In genomic region chr14:97057238-97057637, GRCh38 we compare ENCODE assay signal across 37 cellular contexts.
"Had no signal": no experiment of that assay in that cellular context is flagged by ENCODE, and none has a peak within 500 bp of the region (broad histone marks: within the 10 kb centered on the region; RNA-seq: fewer than 3 reads in every experiment).

No MANE protein-coding gene starts in this region.

- H3K9me3 Mint-ChIP-seq: activated CD4-positive, alpha-beta memory T cell treated with anti-CD3 and anti-CD28 coated beads for 36 hours; activated CD4-positive, alpha-beta T cell treated with anti-CD3 and anti-CD28 coated beads, Interleukin-2, amount 10 ng/mL, durations not matched to agents 24 days and 14 days; activated CD8-positive, alpha-beta T cell treated with anti-CD3 and anti-CD28 coated beads for 36 hours; activated naive CD4-positive, alpha-beta T cell treated with anti-CD3 and anti-CD28 coated beads for 36 hours; activated naive CD4-positive, alpha-beta T cell treated with anti-CD3 and anti-CD28 coated beads, Interleukin-2, amount 50 U/mL, for 72 hours; activated T-cell treated with anti-CD3 and anti-CD28 coated beads, Interleukin-2, amount 50 U/mL, for 4 hours; activated T-cell treated with anti-CD3 and anti-CD28 coated beads, Interleukin-2, amount 50 U/mL, for 72 hours; activated T-helper 1 cell treated with anti-CD3 and anti-CD28 coated beads, Interleukin-12 subunit alpha, Interleukin-12 subunit beta, Interleukin-2, Interleukin-4 antibody, amounts not matched to agents 30 ng/mL and 10 ng/mL and 1 ng/mL, durations not matched to agents 14 hours and 24 hours and 36 hours; activated T-helper 17 cell treated with anti-CD3 and anti-CD28 coated beads, Interleukin-2, amount 50 U/mL, for 72 hours; central memory CD8-positive, alpha-beta T cell; T-helper 1 cell treated with Interleukin-12 subunit alpha and Interleukin-12 subunit beta and Interleukin-4 antibody, amounts not matched to agents 30 μg/mL and 1 μg/mL, for 36 hours; T-helper 2 cell treated with Interferon-gamma antibody and Interleukin-4, amounts not matched to agents 5 μg/mL and 100 μg/mL, for 36 hours had no signal

- H3K27me3 ChIP-seq: adrenal gland, body of pancreas, cardiac muscle cell had no signal

- H3K27me3 Mint-ChIP-seq: activated B cell treated with CpG ODN at 0.5 μM for 24 hours; activated CD4-positive, alpha-beta memory T cell treated with anti-CD3 and anti-CD28 coated beads for 36 hours; activated CD4-positive, alpha-beta T cell treated with anti-CD3 and anti-CD28 coated beads, Interleukin-2, amount 10 ng/mL, durations not matched to agents 24 days and 14 days; activated CD8-positive, alpha-beta T cell treated with anti-CD3 and anti-CD28 coated beads for 36 hours; activated naive CD8-positive, alpha-beta T cell treated with anti-CD3 and anti-CD28 coated beads for 36 hours; activated T-helper 17 cell treated with anti-CD3 and anti-CD28 coated beads, Interleukin-2, amount 50 U/mL, for 72 hours had no signal

- H3K36me3 Mint-ChIP-seq: activated naive CD4-positive, alpha-beta T cell treated with anti-CD3 and anti-CD28 coated beads, Interleukin-2, amount 50 U/mL, for 72 hours; activated naive CD8-positive, alpha-beta T cell treated with anti-CD3 and anti-CD28 coated beads for 36 hours had no signal

- H3K27ac ChIP-seq: adrenal gland, body of pancreas, cardiac muscle cell, VCaP had no signal

- DNase-seq: activated B cell treated with CpG ODN at 0.5 μM for 24 hours; activated CD4-positive, alpha-beta memory T cell treated with anti-CD3 and anti-CD28 coated beads for 36 hours; activated CD4-positive, alpha-beta T cell treated with anti-CD3 and anti-CD28 coated beads for 4 hours; activated CD4-positive, alpha-beta T cell treated with anti-CD3 and anti-CD28 coated beads, Interleukin-2, amount 10 ng/mL, durations not matched to agents 24 days and 14 days; activated CD4-positive, alpha-beta T cell treated with anti-CD3 and anti-CD28 coated beads, Interleukin-2, amount 50 U/mL, for 1 hour; activated CD4-positive, alpha-beta T cell treated with anti-CD3 and anti-CD28 coated beads, Interleukin-2, amount 50 U/mL, for 4 hours; activated CD4-positive, CD25-positive, alpha-beta regulatory T cell treated with anti-CD3 and anti-CD28 coated beads, Interleukin-2, amount 50 U/mL, for 72 hours; activated CD8-positive, alpha-beta memory T cell treated with anti-CD3 and anti-CD28 coated beads, Interleukin-2, amount 50 U/mL, for 4 hours; activated CD8-positive, alpha-beta T cell treated with anti-CD3 and anti-CD28 coated beads for 36 hours; activated effector memory CD4-positive, alpha-beta T cell treated with anti-CD3 and anti-CD28 coated beads, Interleukin-2, amount 50 U/mL, for 16 hours; activated gamma-delta T cell treated with Interleukin-2 at 50 U/mL for 16 hours; activated naive CD4-positive, alpha-beta T cell; activated naive CD4-positive, alpha-beta T cell treated with anti-CD3 and anti-CD28 coated beads for 36 hours; activated naive CD4-positive, alpha-beta T cell treated with anti-CD3 and anti-CD28 coated beads, Interleukin-2, amount 50 U/mL, for 16 hours; activated naive CD8-positive, alpha-beta T cell treated with anti-CD3 and anti-CD28 coated beads for 36 hours; activated T-cell treated with anti-CD3 and anti-CD28 coated beads for 4 hours; activated T-cell treated with anti-CD3 and anti-CD28 coated beads, Interleukin-2, amount 50 U/mL, for 1 hour; activated T-cell treated with anti-CD3 and anti-CD28 coated beads, Interleukin-2, amount 50 U/mL, for 4 hours; activated T-cell treated with anti-CD3 and anti-CD28 coated beads, Interleukin-2, amount 50 U/mL, for 72 hours; adrenal gland; amniotic stem cell; aorta; body of pancreas; caudate nucleus; cerebellar nuclear complex; T-helper 2 cell; T-helper 9 cell had no signal

- H3K27ac Mint-ChIP-seq: activated B cell treated with CpG ODN at 0.5 μM for 24 hours; activated CD4-positive, alpha-beta memory T cell treated with anti-CD3 and anti-CD28 coated beads for 36 hours; activated CD4-positive, alpha-beta T cell treated with anti-CD3 and anti-CD28 coated beads, Interleukin-2, amount 10 ng/mL, durations not matched to agents 24 days and 14 days; activated CD8-positive, alpha-beta T cell treated with anti-CD3 and anti-CD28 coated beads for 36 hours; activated naive CD4-positive, alpha-beta T cell treated with anti-CD3 and anti-CD28 coated beads for 36 hours; activated naive CD4-positive, alpha-beta T cell treated with anti-CD3 and anti-CD28 coated beads, Interleukin-2, amount 50 U/mL, for 72 hours; activated naive CD8-positive, alpha-beta T cell treated with anti-CD3 and anti-CD28 coated beads for 36 hours; activated T-cell treated with anti-CD3 and anti-CD28 coated beads, Interleukin-2, amount 50 U/mL, for 72 hours; activated T-helper 1 cell treated with anti-CD3 and anti-CD28 coated beads, Interleukin-12 subunit alpha, Interleukin-12 subunit beta, Interleukin-2, Interleukin-4 antibody, amounts not matched to agents 30 ng/mL and 10 ng/mL and 1 ng/mL, durations not matched to agents 14 hours and 24 hours and 36 hours; activated T-helper 17 cell treated with anti-CD3 and anti-CD28 coated beads, Interleukin-2, amount 50 U/mL, for 72 hours; T-helper 1 cell treated with Interleukin-12 subunit alpha and Interleukin-12 subunit beta and Interleukin-4 antibody, amounts not matched to agents 30 μg/mL and 1 μg/mL, for 36 hours; T-helper 2 cell treated with Interferon-gamma antibody and Interleukin-4, amounts not matched to agents 5 μg/mL and 100 μg/mL, for 36 hours had no signal

- H3K36me3 ChIP-seq: adrenal gland, cardiac muscle cell had no signal

- ATAC-seq: activated CD8-positive, alpha-beta T cell treated with anti-CD3 and anti-CD28 coated beads for 36 hours; activated naive CD4-positive, alpha-beta T cell treated with anti-CD3 and anti-CD28 coated beads, Interleukin-2, amount 50 U/mL, for 72 hours; activated T-cell treated with anti-CD3 and anti-CD28 coated beads, Interleukin-2, amount 50 U/mL, for 4 hours; activated T-cell treated with anti-CD3 and anti-CD28 coated beads, Interleukin-2, amount 50 U/mL, for 72 hours; activated T-helper 17 cell treated with anti-CD3 and anti-CD28 coated beads, Interleukin-2, amount 50 U/mL, for 72 hours; body of pancreas had no signal

- H3K4me3 ChIP-seq: adrenal gland, body of pancreas, cardiac muscle cell had no signal

- H3K4me1 Mint-ChIP-seq: activated B cell treated with CpG ODN at 0.5 μM for 24 hours; activated CD4-positive, alpha-beta T cell treated with anti-CD3 and anti-CD28 coated beads, Interleukin-2, amount 10 ng/mL, durations not matched to agents 24 days and 14 days; activated naive CD8-positive, alpha-beta T cell treated with anti-CD3 and anti-CD28 coated beads for 36 hours; activated T-helper 17 cell treated with anti-CD3 and anti-CD28 coated beads, Interleukin-2, amount 50 U/mL, for 72 hours; central memory CD8-positive, alpha-beta T cell had no signal

- H3K4me1 ChIP-seq: adrenal gland, body of pancreas had no signal

- H3K4me3 Mint-ChIP-seq: activated B cell treated with CpG ODN at 0.5 μM for 24 hours; activated CD4-positive, alpha-beta memory T cell treated with anti-CD3 and anti-CD28 coated beads for 36 hours; activated CD4-positive, alpha-beta T cell treated with anti-CD3 and anti-CD28 coated beads, Interleukin-2, amount 10 ng/mL, durations not matched to agents 24 days and 14 days; activated CD8-positive, alpha-beta T cell treated with anti-CD3 and anti-CD28 coated beads for 36 hours; activated naive CD4-positive, alpha-beta T cell treated with anti-CD3 and anti-CD28 coated beads for 36 hours; activated naive CD8-positive, alpha-beta T cell treated with anti-CD3 and anti-CD28 coated beads for 36 hours; activated T-cell treated with anti-CD3 and anti-CD28 coated beads, Interleukin-2, amount 50 U/mL, for 4 hours; activated T-cell treated with anti-CD3 and anti-CD28 coated beads, Interleukin-2, amount 50 U/mL, for 72 hours; activated T-helper 1 cell treated with anti-CD3 and anti-CD28 coated beads, Interleukin-12 subunit alpha, Interleukin-12 subunit beta, Interleukin-2, Interleukin-4 antibody, amounts not matched to agents 30 ng/mL and 10 ng/mL and 1 ng/mL, durations not matched to agents 14 hours and 24 hours and 36 hours; activated T-helper 17 cell treated with anti-CD3 and anti-CD28 coated beads, Interleukin-2, amount 50 U/mL, for 72 hours; central memory CD8-positive, alpha-beta T cell; T-helper 1 cell treated with Interleukin-12 subunit alpha and Interleukin-12 subunit beta and Interleukin-4 antibody, amounts not matched to agents 30 μg/mL and 1 μg/mL, for 36 hours; T-helper 2 cell treated with Interferon-gamma antibody and Interleukin-4, amounts not matched to agents 5 μg/mL and 100 μg/mL, for 36 hours had no signal

- H3K9me3 ChIP-seq: adrenal gland, body of pancreas had no signal

- FAIRE-seq: astrocyte, TTC549 had no signal
